17 cellular contexts compared by ENCODE assay signal in the genomic region with DNA sequence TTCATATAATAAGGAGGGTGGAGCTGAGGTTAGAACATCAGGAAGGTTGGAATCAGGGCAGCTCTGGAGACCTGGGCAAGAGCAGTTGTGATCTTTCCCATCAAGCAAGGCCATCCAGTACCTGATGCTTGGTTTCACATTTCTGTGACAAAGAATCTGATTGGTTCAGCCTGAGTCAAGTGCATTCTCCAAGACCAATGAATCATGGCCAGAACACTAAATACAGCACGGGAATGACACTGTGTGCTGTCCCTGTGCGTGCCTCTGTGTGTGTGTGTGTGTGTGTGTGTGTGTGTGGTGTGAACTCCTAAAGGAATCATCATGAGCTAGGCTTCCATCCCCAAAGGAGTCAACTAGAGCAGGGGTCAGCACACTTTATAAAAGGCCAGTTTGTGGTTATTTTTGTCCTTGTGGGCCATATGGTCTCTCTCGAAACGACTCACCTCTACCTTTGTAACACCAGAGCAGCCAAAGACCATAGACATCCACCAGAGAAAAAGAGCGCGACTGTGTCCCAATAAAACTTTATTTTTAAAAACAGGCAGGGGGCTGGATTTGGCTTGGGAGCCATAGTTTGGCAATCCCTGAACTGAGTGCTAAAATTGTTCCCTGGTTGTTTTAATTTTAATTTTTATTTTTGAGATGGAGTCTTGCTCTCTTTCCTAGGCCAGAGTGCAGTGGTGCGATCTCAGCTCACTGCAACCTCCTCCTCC.
A peak's percentile ranks its signal among the peaks of the same experiment; 100 is the strongest.
DNase-seq lines count a peak whose midpoint lies in the region; ATAC-seq and FAIRE-seq lines count a peak whose summit lies in the region.
"Had no signal": no experiment of that assay in that cellular context is flagged by ENCODE, and none has a peak within 500 bp of the region (broad histone marks: within the 10 kb centered on the region; RNA-seq: fewer than 3 reads in every experiment).

No MANE protein-coding gene starts in this region.

- peaks cover 0 to 18% (median 9%) of the 10 kb centered on the region in 11 experiments; a peak in 13 of 22 replicates for H3K9me3 ChIP-seq in BLaER1 treated with 17β-estradiol and CSF1 and Interleukin-3, amounts not matched to agents 10 nM and 100 nM (replicated peaks in 1 of 11)

- H3K9ac ChIP-seq in BLaER1 treated with 17β-estradiol and CSF1 and Interleukin-3, amounts not matched to agents 10 nM and 100 nM: no peak overlapping the region

- H3K27me3 Mint-ChIP-seq in activated T-cell treated with anti-CD3 and anti-CD28 coated beads, Interleukin-2, amount 50 U/mL, for 24 hours: peaks cover 40% of the 10 kb centered on the region
- H3K27me3 Mint-ChIP-seq in activated T-cell treated with anti-CD3 and anti-CD28 coated beads, Interleukin-2, amount 50 U/mL, for 4 hours (ENCODE audit: low read depth): peaks cover 40% of the 10 kb centered on the region
- peaks cover 32% of the 10 kb centered on the region for H3K27me3 Mint-ChIP-seq in activated T-helper 1 cell treated with anti-CD3 and anti-CD28 coated beads, Interleukin-12 subunit alpha, Interleukin-12 subunit beta, Interleukin-2, Interleukin-4 antibody, amounts not matched to agents 30 ng/mL and 10 ng/mL and 1 ng/mL, durations not matched to agents 14 hours and 24 hours and 36 hours (ENCODE audit: insufficient read depth)

- intact Hi-C loops in activated T-helper 1 cell treated with anti-CD3 and anti-CD28 coated beads, Interleukin-12 subunit alpha, Interleukin-12 subunit beta, Interleukin-2, Interleukin-4 antibody, amounts not matched to agents 30 ng/mL and 10 ng/mL and 1 ng/mL, durations not matched to agents 14 hours and 24 hours and 36 hours (cut with micrococcal nuclease): no loop called here

- peaks cover 32 to 39% (median 35%) of the 10 kb centered on the region in 11 experiments for H3K27me3 ChIP-seq in BLaER1 treated with 17β-estradiol and CSF1 and Interleukin-3, amounts not matched to agents 10 nM and 100 nM

- no peaks in the 10 kb centered on the region for H3K36me3 Mint-ChIP-seq in activated T-cell treated with anti-CD3 and anti-CD28 coated beads, Interleukin-2, amount 50 U/mL, for 24 hours (ENCODE audit: low read depth)
- H3K36me3 Mint-ChIP-seq in activated T-cell treated with anti-CD3 and anti-CD28 coated beads, Interleukin-2, amount 50 U/mL, for 4 hours (ENCODE audit: insufficient read depth): no peaks in the 10 kb centered on the region
- H3K36me3 Mint-ChIP-seq in activated T-helper 1 cell treated with anti-CD3 and anti-CD28 coated beads, Interleukin-12 subunit alpha, Interleukin-12 subunit beta, Interleukin-2, Interleukin-4 antibody, amounts not matched to agents 30 ng/mL and 10 ng/mL and 1 ng/mL, durations not matched to agents 14 hours and 24 hours and 36 hours (ENCODE audit: low read depth): no peaks in the 10 kb centered on the region
- H3K36me3 Mint-ChIP-seq: CD4-positive, alpha-beta memory T cell; naive thymus-derived CD8-positive, alpha-beta T cell had no signal

- H3K4me3 ChIP-seq in BLaER1 treated with 17β-estradiol and CSF1 and Interleukin-3, amounts not matched to agents 10 nM and 100 nM: no peak overlapping the region

- H4K20me1 ChIP-seq in BLaER1 treated with 17β-estradiol and CSF1 and Interleukin-3, amounts not matched to agents 10 nM and 100 nM: peaks cover 0 to 13% (median 0%) of the 10 kb centered on the region in 11 experiments; a peak in 1 of 22 replicates

- FAIRE-seq in RCC 7860 (lab: Jason Lieb, UNC): no peak

- no peaks in the 10 kb centered on the region for H3K36me3 ChIP-seq in BLaER1 treated with 17β-estradiol and CSF1 and Interleukin-3, amounts not matched to agents 10 nM and 100 nM

- H3K4me1 Mint-ChIP-seq in activated T-cell treated with anti-CD3 and anti-CD28 coated beads, Interleukin-2, amount 50 U/mL, for 24 hours (ENCODE audit: low read depth): peaks cover 9% of the 10 kb centered on the region
- peaks cover 9% of the 10 kb centered on the region for H3K4me1 Mint-ChIP-seq in activated T-cell treated with anti-CD3 and anti-CD28 coated beads, Interleukin-2, amount 50 U/mL, for 4 hours (ENCODE audit: low read depth)
- peaks cover 5% of the 10 kb centered on the region for H3K4me1 Mint-ChIP-seq in activated T-helper 1 cell treated with anti-CD3 and anti-CD28 coated beads, Interleukin-12 subunit alpha, Interleukin-12 subunit beta, Interleukin-2, Interleukin-4 antibody, amounts not matched to agents 30 ng/mL and 10 ng/mL and 1 ng/mL, durations not matched to agents 14 hours and 24 hours and 36 hours (ENCODE audit: low read depth)

- no peaks in the 10 kb centered on the region for H3K9me3 Mint-ChIP-seq in activated T-cell treated with anti-CD3 and anti-CD28 coated beads, Interleukin-2, amount 50 U/mL, for 24 hours
- H3K9me3 Mint-ChIP-seq in activated T-cell treated with anti-CD3 and anti-CD28 coated beads, Interleukin-2, amount 50 U/mL, for 4 hours: no peaks in the 10 kb centered on the region
- H3K9me3 Mint-ChIP-seq in activated T-helper 1 cell treated with anti-CD3 and anti-CD28 coated beads, Interleukin-12 subunit alpha, Interleukin-12 subunit beta, Interleukin-2, Interleukin-4 antibody, amounts not matched to agents 30 ng/mL and 10 ng/mL and 1 ng/mL, durations not matched to agents 14 hours and 24 hours and 36 hours: no peaks in the 10 kb centered on the region
- H3K9me3 Mint-ChIP-seq: activated naive CD4-positive, alpha-beta T cell treated with anti-CD3 and anti-CD28 coated beads for 36 hours; CD4-positive, alpha-beta memory T cell; naive thymus-derived CD8-positive, alpha-beta T cell had no signal

- peak overlapping the region in 7 of 11 experiments; percentile 27 to 51 (median 46); a peak in 9 of 22 replicates for H3K4me2 ChIP-seq in BLaER1 treated with 17β-estradiol and CSF1 and Interleukin-3, amounts not matched to agents 10 nM and 100 nM

- peaks cover 0 to 11% (median 7%) of the 10 kb centered on the region in 10 experiments; a peak in 11 of 20 replicates for H3K4me1 ChIP-seq in BLaER1 treated with 17β-estradiol and CSF1 and Interleukin-3, amounts not matched to agents 10 nM and 100 nM

- no peak for ATAC-seq in HG02623 (IDR thresholded peaks at IDR 0.05; ENCODE audit: unreplicated experiment)
- ATAC-seq in activated T-cell treated with anti-CD3 and anti-CD28 coated beads, Interleukin-2, amount 50 U/mL, for 4 hours: no peak
- ATAC-seq: activated CD8-positive, alpha-beta T cell treated with anti-CD3 and anti-CD28 coated beads, Interleukin-2, amount 10 ng/mL, durations not matched to agents 7 days and 5 days; left lobe of liver; naive thymus-derived CD8-positive, alpha-beta T cell had no signal

- DNase-seq in ELR (ENCODE audit: low read depth): peak; percentile 32
- peak; percentile 39 for DNase-seq in RCC 7860 (ENCODE audit: low spot score)
- peak; percentile 81 for DNase-seq in kidney tubule cell (ENCODE audit: low spot score)
- no peak for DNase-seq in activated T-cell treated with anti-CD3 and anti-CD28 coated beads, Interleukin-2, amount 50 U/mL, for 24 hours
- no peak for DNase-seq in activated T-cell treated with anti-CD3 and anti-CD28 coated beads, Interleukin-2, amount 50 U/mL, for 4 hours
- DNase-seq in activated T-helper 1 cell treated with anti-CD3 and anti-CD28 coated beads, Interleukin-12 subunit alpha, Interleukin-12 subunit beta, Interleukin-2, Interleukin-4 antibody, amounts not matched to agents 30 ng/mL and 10 ng/mL and 1 ng/mL, durations not matched to agents 14 hours and 24 hours and 36 hours (ENCODE audit: low spot score): no peak
- DNase-seq: activated CD8-positive, alpha-beta T cell treated with anti-CD3 and anti-CD28 coated beads, Interleukin-2, amount 10 ng/mL, durations not matched to agents 7 days and 5 days; activated naive CD4-positive, alpha-beta T cell treated with anti-CD3 and anti-CD28 coated beads for 36 hours; CD4-positive, alpha-beta memory T cell; central memory CD4-positive, alpha-beta T cell; glutamatergic neuron; MM.1S; naive thymus-derived CD8-positive, alpha-beta T cell; NCI-H524 treated with DMSO at 0.1 percent for 48 hours had no signal

- H3K27ac Mint-ChIP-seq in activated T-cell treated with anti-CD3 and anti-CD28 coated beads, Interleukin-2, amount 50 U/mL, for 24 hours: no peak overlapping the region
- no peak overlapping the region for H3K27ac Mint-ChIP-seq in activated T-helper 1 cell treated with anti-CD3 and anti-CD28 coated beads, Interleukin-12 subunit alpha, Interleukin-12 subunit beta, Interleukin-2, Interleukin-4 antibody, amounts not matched to agents 30 ng/mL and 10 ng/mL and 1 ng/mL, durations not matched to agents 14 hours and 24 hours and 36 hours
- H3K27ac Mint-ChIP-seq: activated CD8-positive, alpha-beta T cell treated with anti-CD3 and anti-CD28 coated beads, Interleukin-2, amount 10 ng/mL, durations not matched to agents 7 days and 5 days; activated naive CD4-positive, alpha-beta T cell treated with anti-CD3 and anti-CD28 coated beads for 36 hours; CD4-positive, alpha-beta memory T cell; naive thymus-derived CD8-positive, alpha-beta T cell had no signal

- H3K27ac ChIP-seq in BLaER1 treated with 17β-estradiol and CSF1 and Interleukin-3, amounts not matched to agents 10 nM and 100 nM: no peak overlapping the region

- H3K4me3 Mint-ChIP-seq in activated T-cell treated with anti-CD3 and anti-CD28 coated beads, Interleukin-2, amount 50 U/mL, for 24 hours: no peak overlapping the region
- H3K4me3 Mint-ChIP-seq in activated T-cell treated with anti-CD3 and anti-CD28 coated beads, Interleukin-2, amount 50 U/mL, for 4 hours: no peak overlapping the region
- H3K4me3 Mint-ChIP-seq in activated T-helper 1 cell treated with anti-CD3 and anti-CD28 coated beads, Interleukin-12 subunit alpha, Interleukin-12 subunit beta, Interleukin-2, Interleukin-4 antibody, amounts not matched to agents 30 ng/mL and 10 ng/mL and 1 ng/mL, durations not matched to agents 14 hours and 24 hours and 36 hours: no peak overlapping the region
- H3K4me3 Mint-ChIP-seq: activated CD8-positive, alpha-beta T cell treated with anti-CD3 and anti-CD28 coated beads, Interleukin-2, amount 10 ng/mL, durations not matched to agents 7 days and 5 days; activated naive CD4-positive, alpha-beta T cell treated with anti-CD3 and anti-CD28 coated beads for 36 hours; CD4-positive, alpha-beta memory T cell had no signal

Comparison
In these comparisons a context has a peak if more than half of its experiments do, and no peak if none do; other contexts are left out.
1. DNase-seq: peak in ELR (single experiment), RCC 7860 (single experiment) and kidney tubule cell (single experiment); none in activated T-cell treated with anti-CD3 and anti-CD28 coated beads, Interleukin-2, amount 50 U/mL, for 24 hours (single experiment), activated T-cell treated with anti-CD3 and anti-CD28 coated beads, Interleukin-2, amount 50 U/mL, for 4 hours (single experiment) and activated T-helper 1 cell treated with anti-CD3 and anti-CD28 coated beads, Interleukin-12 subunit alpha, Interleukin-12 subunit beta, Interleukin-2, Interleukin-4 antibody, amounts not matched to agents 30 ng/mL and 10 ng/mL and 1 ng/mL, durations not matched to agents 14 hours and 24 hours and 36 hours (single experiment).